In genomic region chr7:63205136-63205535, GRCh38 we compare ENCODE assay signal across 21 cellular contexts.
"Had no signal": no experiment of that assay in that cellular context is flagged by ENCODE, and none has a peak within 500 bp of the region (broad histone marks: within the 10 kb centered on the region; RNA-seq: fewer than 3 reads in every experiment).

No MANE protein-coding gene starts in this region.

- H3K9me3 ChIP-seq: esophagus muscularis mucosa, gastroesophageal sphincter had no signal

- ATAC-seq: foreskin keratinocyte, gastroesophageal sphincter, heart right ventricle, left colon, left lobe of liver, lower lobe of right lung, mucosa of descending colon had no signal

- DNase-seq: dermis blood vessel endothelial cell; effector CD4-positive, alpha-beta T cell; effector memory CD4-positive, alpha-beta T cell; foreskin keratinocyte; heart right ventricle; hippocampal formation; islet precursor cell; kidney; kidney glomerular epithelial cell; left colon; left ventricle myocardium inferior; lower lobe of right lung; mesendoderm; midbrain; mucosa of descending colon; naive B cell had no signal

- H3K4me1 ChIP-seq: esophagus muscularis mucosa, foreskin keratinocyte, gastroesophageal sphincter, heart right ventricle, left ventricle myocardium inferior, lower lobe of right lung had no signal

- H3K4me3 ChIP-seq: coronary artery, dorsolateral prefrontal cortex, esophagus muscularis mucosa, gastroesophageal sphincter, heart right ventricle, left ventricle myocardium inferior, lower lobe of right lung, mucosa of descending colon had no signal

- H3K27ac ChIP-seq: coronary artery, dorsolateral prefrontal cortex, esophagus muscularis mucosa, foreskin keratinocyte, gastroesophageal sphincter, heart right ventricle, left ventricle myocardium inferior, lower lobe of right lung had no signal

- H3K36me3 ChIP-seq: esophagus muscularis mucosa, gastroesophageal sphincter, heart right ventricle, left ventricle myocardium inferior, lower lobe of right lung had no signal

- H3K27me3 ChIP-seq: esophagus muscularis mucosa, foreskin keratinocyte, gastroesophageal sphincter, heart right ventricle had no signal
